ENCODE assay signal across 17 cellular contexts in the genomic region with DNA sequence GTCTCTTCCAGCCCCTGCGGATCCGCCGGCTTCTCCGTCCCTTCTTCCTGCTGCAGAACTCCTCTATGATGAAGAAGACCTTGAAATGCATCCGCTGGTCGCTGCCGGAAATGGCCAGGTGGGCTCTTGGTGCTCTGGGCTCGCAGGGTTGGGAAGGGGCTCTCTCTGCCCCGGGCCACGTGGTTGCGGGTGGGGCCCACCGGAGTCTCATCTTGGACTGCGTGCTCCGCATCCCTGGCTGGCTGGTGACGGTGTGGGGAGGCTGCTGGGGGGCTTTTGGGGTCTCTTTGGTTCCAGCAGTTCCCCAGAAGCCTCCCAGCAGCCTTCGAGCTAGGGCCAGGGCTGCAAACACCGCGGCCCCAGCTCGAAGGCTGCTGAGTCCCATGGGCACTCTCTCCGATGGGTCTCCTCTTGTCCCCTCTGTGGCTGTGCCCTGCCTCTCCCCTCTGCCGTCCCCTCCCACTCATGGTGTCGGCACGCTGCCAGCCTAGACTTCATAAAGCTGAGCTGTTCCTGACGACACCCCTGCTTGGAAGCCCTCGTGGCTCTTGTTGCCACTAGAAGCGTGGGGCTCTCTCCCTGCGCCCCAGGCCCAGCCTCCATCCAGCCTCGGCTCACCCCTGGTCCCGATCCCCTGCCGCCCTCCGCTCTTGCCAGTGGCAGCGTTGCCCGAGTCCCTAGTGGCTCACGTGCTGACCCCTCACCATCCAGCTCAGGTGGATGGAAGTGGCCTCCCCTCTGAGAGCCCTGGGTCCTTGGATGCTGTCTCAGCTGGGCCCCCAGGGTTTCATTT. TPM values are rescaled to one million over a fixed set of nuclear protein-coding genes. Genes with fewer than 3 reads are reported as not detected.
DNase-seq lines count a peak whose midpoint lies in the region; ATAC-seq and TF ChIP-seq lines count a peak whose summit lies in the region.
"Had no signal": no experiment of that assay in that cellular context is flagged by ENCODE, and none has a peak within 500 bp of the region (broad histone marks: within the 10 kb centered on the region; RNA-seq: fewer than 3 reads in every experiment).

No MANE protein-coding gene starts in this region.

- no peak for ATAC-seq in RWPE2 (ENCODE audit: low read depth)
- no peak for ATAC-seq in activated naive CD4-positive, alpha-beta T cell treated with anti-CD3 and anti-CD28 coated beads, Interleukin-2, amount 50 U/mL, for 72 hours
- ATAC-seq: CD8-positive, alpha-beta T cell; GM23338 had no signal

- H3K27ac ChIP-seq in RWPE2 (ENCODE audit: poor library complexity, severe bottlenecking) (no peak overlapping the region), esophagus muscularis mucosa (replicated peaks in 1 of 4) (peak overlapping the region in 3 of 4 donors; percentile 7 to 73 (median 25)), osteoblast (ENCODE audit: low read depth, low read length) (no peak overlapping the region)
- H3K27ac ChIP-seq: BLaER1, C4-2B had no signal

- H3K36me3 ChIP-seq in RWPE2 (ENCODE audit: low read depth) (no peaks in the 10 kb centered on the region), esophagus muscularis mucosa (peaks cover 18 to 77% (median 62%) of the 10 kb centered on the region in 4 donors), osteoblast (ENCODE audit: insufficient read depth, low read length) (no peaks in the 10 kb centered on the region)
- H3K36me3 ChIP-seq: HAP-1 had no signal

- H3K9me3 Mint-ChIP-seq in activated naive CD4-positive, alpha-beta T cell treated with anti-CD3 and anti-CD28 coated beads, Interleukin-2, amount 50 U/mL, for 72 hours, result no peaks in the 10 kb centered on the region
- H3K9me3 Mint-ChIP-seq: CD4-positive, CD25-positive, alpha-beta regulatory T cell; CD8-positive, alpha-beta T cell; GM23338; HFFc6 had no signal

- H2AFZ ChIP-seq in osteoblast (ENCODE audit: low read length), result no peak overlapping the region
- H2AFZ ChIP-seq: GM23338 had no signal

- H3K4me1 ChIP-seq in RWPE2 (ENCODE audit: insufficient read depth, poor library complexity, severe bottlenecking), result no peaks in the 10 kb centered on the region
- H3K4me1 ChIP-seq in esophagus muscularis mucosa, result peaks cover 6 to 89% (median 67%) of the 10 kb centered on the region in 4 donors
- H3K4me1 ChIP-seq in osteoblast (ENCODE audit: insufficient read depth, low read length), result no peaks in the 10 kb centered on the region
- H3K4me1 ChIP-seq: Caco-2, HAP-1 had no signal

- no peak for TF ChIP-seq EP300 in esophagus muscularis mucosa (IDR thresholded peaks at IDR 0.05)

- 89% methylated on average over 31 of the region's 34 CpGs for WGBS in esophagus muscularis mucosa

- TF ChIP-seq POLR2A in esophagus muscularis mucosa (IDR thresholded peaks at IDR 0.05; ENCODE audit: low read depth), result no peak

- no peak overlapping the region for H3K4me2 ChIP-seq in osteoblast (ENCODE audit: insufficient read depth, low read length)
- H3K4me2 ChIP-seq: BLaER1, GM23338 had no signal

- no peaks in the 10 kb centered on the region for H3K9me3 ChIP-seq in RWPE2 (ENCODE audit: severe bottlenecking)
- H3K9me3 ChIP-seq in esophagus muscularis mucosa, result no peaks in the 10 kb centered on the region
- no peaks in the 10 kb centered on the region for H3K9me3 ChIP-seq in osteoblast (ENCODE audit: low read depth, low read length)
- H3K9me3 ChIP-seq: BLaER1, Caco-2, HAP-1 had no signal

- intact Hi-C loops in esophagus muscularis mucosa (cut with DNase I), result no loop called here

- H4K20me1 ChIP-seq in osteoblast (ENCODE audit: insufficient read depth, low read length), result peaks cover 27% of the 10 kb centered on the region

- H3K27me3 ChIP-seq in RWPE2 (ENCODE audit: insufficient read depth, poor library complexity, severe bottlenecking) (no peaks in the 10 kb centered on the region), esophagus muscularis mucosa (no peaks in the 10 kb centered on the region), osteoblast (ENCODE audit: insufficient read depth, low read length) (no peaks in the 10 kb centered on the region)
- H3K27me3 ChIP-seq: BLaER1 had no signal

- H3K27ac Mint-ChIP-seq in activated naive CD4-positive, alpha-beta T cell treated with anti-CD3 and anti-CD28 coated beads, Interleukin-2, amount 50 U/mL, for 72 hours, result no peak overlapping the region
- H3K27ac Mint-ChIP-seq: B cell; CD8-positive, alpha-beta T cell; GM23338; HFFc6 had no signal

- H3K36me3 Mint-ChIP-seq in activated naive CD4-positive, alpha-beta T cell treated with anti-CD3 and anti-CD28 coated beads, Interleukin-2, amount 50 U/mL, for 72 hours, result no peaks in the 10 kb centered on the region

- DNase-seq in 8988T, result peak; percentile 27
- peak; percentile 47 for DNase-seq in RWPE2 (ENCODE audit: low spot score)
- no peak for DNase-seq in esophagus muscularis mucosa (ENCODE audit: extremely low spot score)
- DNase-seq in osteoblast (ENCODE audit: insufficient read length, low spot score, missing footprints), result peak; percentile 81
- no peak for DNase-seq in activated naive CD4-positive, alpha-beta T cell treated with anti-CD3 and anti-CD28 coated beads, Interleukin-2, amount 50 U/mL, for 72 hours (ENCODE audit: low spot score in 2 of 2)
- no peak for DNase-seq in GOT3 (lab: John Stamatoyannopoulos, UW)
- DNase-seq: Caco-2; CD4-positive, CD25-positive, alpha-beta regulatory T cell; DMS153; DND-41; HFFc6 had no signal

- no peak for TF ChIP-seq CTCF in RWPE2 (IDR thresholded peaks at IDR 0.05; ENCODE audit: poor library complexity, severe bottlenecking)
- TF ChIP-seq CTCF in esophagus muscularis mucosa (IDR thresholded peaks at IDR 0.05), result no peak
- no peak for TF ChIP-seq CTCF in osteoblast (IDR thresholded peaks at IDR 0.05; ENCODE audit: extremely low read depth, low read depth, low read length)

- peaks cover 4% of the 10 kb centered on the region for H3K79me2 ChIP-seq in osteoblast (ENCODE audit: insufficient read depth, low read length)

- H3K4me3 ChIP-seq in RWPE2 (ENCODE audit: severe bottlenecking) (no peak overlapping the region), esophagus muscularis mucosa (no peak overlapping the region), osteoblast (ENCODE audit: insufficient read depth, low read length) (no peak overlapping the region)
- H3K4me3 ChIP-seq: BLaER1, GM23338, HAP-1 had no signal

RNA-seq across cellular contexts. Expression of a gene that starts 14.3 kb away (rescaled TPM):
- total RNA-seq in esophagus muscularis mucosa, result 10 to 100 TPM; 18.7 to 34.5 (median 24.7) TPM
- 14.1 and 17.4 TPM in 2 replicates for total RNA-seq in osteoblast
- 10 to 100 TPM in 1 of 2 donors, 1 to 10 TPM in 1; 8.7 to 13.9 TPM for total RNA-seq in activated naive CD4-positive, alpha-beta T cell treated with anti-CD3 and anti-CD28 coated beads, Interleukin-2, amount 50 U/mL, for 72 hours

RNA-seq across cellular contexts. Expression of a gene that starts 50.0 kb away (rescaled TPM):
- total RNA-seq in esophagus muscularis mucosa, result 100 to 1,000 TPM in 3 of 4 donors, 10 to 100 TPM in 1; 77.9 to 206 (median 126) TPM
- 39.4 and 41.5 TPM in 2 replicates for total RNA-seq in osteoblast
- total RNA-seq in activated naive CD4-positive, alpha-beta T cell treated with anti-CD3 and anti-CD28 coated beads, Interleukin-2, amount 50 U/mL, for 72 hours, result not detected
- total RNA-seq: B cell; CD4-positive, CD25-positive, alpha-beta regulatory T cell; CD8-positive, alpha-beta T cell had no signal

Comparison
In these comparisons a context has a peak if more than half of its experiments do, and no peak if none do; other contexts are left out.
1. DNase-seq: peak in 8988T (single experiment), RWPE2 (single experiment) and osteoblast (single experiment); none in esophagus muscularis mucosa (single experiment), activated naive CD4-positive, alpha-beta T cell treated with anti-CD3 and anti-CD28 coated beads, Interleukin-2, amount 50 U/mL, for 72 hours (0 of 2) and GOT3 (single experiment).
2. H3K27ac ChIP-seq: peak in esophagus muscularis mucosa (3 of 4); none in RWPE2 (single experiment) and osteoblast (single experiment).
3. RNA of a gene that starts 50.0 kb away (total RNA-seq): 77.9 to 206 TPM in esophagus muscularis mucosa and 39.4 to 41.5 TPM in osteoblast; not detected in activated naive CD4-positive, alpha-beta T cell treated with anti-CD3 and anti-CD28 coated beads, Interleukin-2, amount 50 U/mL, for 72 hours; every median in the first group is over 10 times any median in the second.